Comparison of ENCODE assay signal across 18 cellular contexts in genomic region chr2:173970421-173971042, GRCh38. TPM values are rescaled to one million over a fixed set of nuclear protein-coding genes. Genes with fewer than 3 reads are reported as not detected.
DNase-seq lines count a peak whose midpoint lies in the region; ATAC-seq, FAIRE-seq and TF ChIP-seq lines count a peak whose summit lies in the region.
"Had no signal": no experiment of that assay in that cellular context is flagged by ENCODE, and none has a peak within 500 bp of the region (broad histone marks: within the 10 kb centered on the region; RNA-seq: fewer than 3 reads in every experiment).

No MANE protein-coding gene starts in this region.

- H3K4me1 Mint-ChIP-seq in Caco-2 (ENCODE audit: low read depth, unreplicated experiment), result peaks cover 41% of the 10 kb centered on the region
- peaks cover 12% of the 10 kb centered on the region for H3K4me1 Mint-ChIP-seq in neural crest cell
- peaks cover 25% of the 10 kb centered on the region for H3K4me1 Mint-ChIP-seq in progenitor cell of endocrine pancreas (ENCODE audit: low read depth)

- H2AFZ ChIP-seq in K562 (ENCODE audit: low read depth, low read length), result peak overlapping the region; percentile 49

- no peaks in the 10 kb centered on the region for H3K27me3 ChIP-seq in Caco-2 (replicated peaks; ENCODE audit: control insufficient read depth, insufficient read depth, low read length)
- no peaks in the 10 kb centered on the region for H3K27me3 ChIP-seq in K562 (ENCODE audit: control insufficient read depth in 2 of 2, insufficient read depth in 2 of 2, low read length in 2 of 2)
- H3K27me3 ChIP-seq: MG63, Peyer's patch had no signal

- H3K36me3 ChIP-seq in Caco-2 (ENCODE audit: control insufficient read depth, insufficient read depth, low read length), result no peaks in the 10 kb centered on the region
- H3K36me3 ChIP-seq in HEK293 (ENCODE audit: control insufficient read depth in 2 of 2, insufficient read depth in 1 of 2, low read length in 2 of 2), result no peaks in the 10 kb centered on the region
- H3K36me3 ChIP-seq in K562 (ENCODE audit: control insufficient read depth, insufficient read depth, low read length), result no peaks in the 10 kb centered on the region
- H3K36me3 ChIP-seq: MG63, Peyer's patch had no signal

- no peak for TF ChIP-seq EP300 in K562 (IDR thresholded peaks at IDR 0.05; ENCODE audit: low read length)

- H3K4me3 ChIP-seq in Caco-2 (ENCODE audit: low read depth, low read length), result no peak overlapping the region
- H3K4me3 ChIP-seq in HEK293 (ENCODE audit: low read depth, low read length), result no peak overlapping the region
- no peak overlapping the region for H3K4me3 ChIP-seq in K562
- H3K4me3 ChIP-seq: MG63, Peyer's patch, SK-N-MC had no signal

- H3K9me3 Mint-ChIP-seq in Caco-2 (ENCODE audit: unreplicated experiment), result no peaks in the 10 kb centered on the region
- H3K9me3 Mint-ChIP-seq in neural crest cell, result no peaks in the 10 kb centered on the region
- H3K9me3 Mint-ChIP-seq in progenitor cell of endocrine pancreas (ENCODE audit: low read depth), result no peaks in the 10 kb centered on the region

- BruUV-seq in Caco-2 (replicated peaks; lab: Mats Ljungman, UMichigan) (no TSS peak), K562 (replicated peaks; lab: Mats Ljungman, UMichigan) (no TSS peak)

- no peaks in the 10 kb centered on the region for H3K9me3 ChIP-seq in Caco-2
- H3K9me3 ChIP-seq in HEK293 (ENCODE audit: control insufficient read depth, insufficient read depth, low read depth, low read length), result no peaks in the 10 kb centered on the region
- no peaks in the 10 kb centered on the region for H3K9me3 ChIP-seq in K562 (replicated peaks; ENCODE audit: control insufficient read depth, insufficient read depth, low read depth, low read length)
- H3K9me3 ChIP-seq: MG63, Peyer's patch had no signal

- DNase-seq in Caco-2 (peak in 1 of 2 experiments; percentile 37), K562 (ENCODE audit: extremely low read depth in 1 of 4, low spot score in 3 of 4) (peak in 2 of 4 experiments; percentile 21 to 25), neural crest cell (ENCODE audit: low read depth, low spot score) (no peak), COLO829 (ENCODE audit: low spot score) (no peak), progenitor cell of endocrine pancreas (ENCODE audit: low spot score, unreplicated experiment) (no peak)
- no peak for DNase-seq in activated CD4-positive, alpha-beta T cell treated with anti-CD3 and anti-CD28 coated beads for 48 hours
- DNase-seq: Karpas-422, MG63, NCI-H1105, NCI-H1694, NCI-H2107, NCI-H2227 treated with DMSO at 0.1 percent for 48 hours, NCI-H524 treated with DMSO at 0.1 percent for 48 hours, Peyer's patch had no signal

- H3K4me3 Mint-ChIP-seq in Caco-2 (ENCODE audit: unreplicated experiment) (peak overlapping the region; percentile 10), neural crest cell (peak overlapping the region; percentile 1), progenitor cell of endocrine pancreas (ENCODE audit: low read depth) (no peak overlapping the region)

- TF ChIP-seq RAD21 in K562 (CRISPR knock-in tag; conservative IDR thresholded peaks at IDR 0.05 in 1 of 2, IDR thresholded peaks at IDR 0.05 in 1 of 2), result no peak

- POLR2A ChIA-PET in Caco-2 (lab: Charles Lee), result interaction anchor here (0.5 to 1.6 kb wide), 5 partner anchors 16 to 81 kb away, joined by 3 to 10 read pairs (median 4); no protein-coding TSS in a partner anchor
- POLR2A ChIA-PET in HEK293 (lab: Yijun Ruan, JAX), result interaction anchor here (1.1 kb wide), 1 partner anchor 10 kb away, joined by 3 read pairs; no protein-coding TSS in a partner anchor
- POLR2A ChIA-PET in K562 (lab: Yijun Ruan, JAX), result interaction anchor here (0.6 to 1.5 kb wide), 4 partner anchors 9 to 507 kb away, joined by 3 to 5 read pairs (median 4); no protein-coding TSS in a partner anchor

- in situ Hi-C loops in K562 (cut with MboI), result no loop called here

- FAIRE-seq in K562 (lab: Jason Lieb, UNC), result peak; percentile 60

- H3K9ac ChIP-seq in K562 (ENCODE audit: insufficient read depth in 1 of 2, low read depth in 2 of 2, low read length in 2 of 2), result peak overlapping the region in 1 of 2 experiments; percentile 9; a peak in 1 of 4 replicates

- no peaks in the 10 kb centered on the region for H4K20me1 ChIP-seq in K562 (replicated peaks; ENCODE audit: control insufficient read depth, insufficient read depth, low read length)

- peak overlapping the region; percentile 68 for H3K27ac Mint-ChIP-seq in Caco-2 (ENCODE audit: unreplicated experiment)
- H3K27ac Mint-ChIP-seq in neural crest cell (ENCODE audit: unreplicated experiment), result no peak overlapping the region
- H3K27ac Mint-ChIP-seq in progenitor cell of endocrine pancreas, result no peak overlapping the region

- intact Hi-C loops in Caco-2 (cut with micrococcal nuclease; ENCODE audit: unreplicated experiment), result loop anchor here (2.0 kb wide), 1 partner anchor 16 kb away; no protein-coding TSS in a partner anchor
- intact Hi-C loops in K562 (cut with micrococcal nuclease), result no loop called here

- TF ChIP-seq POLR2A in K562 (conservative IDR thresholded peaks at IDR 0.05), result no peak

- peaks cover 12% of the 10 kb centered on the region for H3K79me2 ChIP-seq in K562 (ENCODE audit: control insufficient read depth, insufficient read depth, low read length)

- peak overlapping the region; percentile 20; the same call in 1 of the 2 replicates for H3K4me2 ChIP-seq in K562 (ENCODE audit: insufficient read depth, low read length)

- no peak overlapping the region for H3K27ac ChIP-seq in HEK293 (ENCODE audit: extremely low read depth, low read depth, low read length)
- no peak overlapping the region for H3K27ac ChIP-seq in K562 (ENCODE audit: extremely low read depth, low read depth, low read length)
- H3K27ac ChIP-seq: C4-2B, Peyer's patch, SK-N-MC had no signal

- H3K27me3 Mint-ChIP-seq in Caco-2 (ENCODE audit: insufficient read depth, unreplicated experiment), result no peaks in the 10 kb centered on the region
- no peaks in the 10 kb centered on the region for H3K27me3 Mint-ChIP-seq in neural crest cell (ENCODE audit: low read depth)
- H3K27me3 Mint-ChIP-seq in progenitor cell of endocrine pancreas, result no peaks in the 10 kb centered on the region

- H3K4me1 ChIP-seq in Caco-2 (peaks cover 64% of the 10 kb centered on the region), HEK293 (ENCODE audit: control insufficient read depth, insufficient read depth, low read length) (peaks cover 4% of the 10 kb centered on the region; the same call in 1 of the 2 replicates), K562 (replicated peaks in 1 of 2; ENCODE audit: control insufficient read depth in 2 of 2, insufficient read depth in 2 of 2, low read length in 2 of 2) (peaks cover 8 to 26% of the 10 kb centered on the region in 2 experiments; a peak in 4 of 5 replicates)

- CTCF ChIA-PET in Caco-2 (lab: Charles Lee), result interaction anchor here (1.2 kb wide), 1 partner anchor 33 kb away, joined by 11 read pairs; no protein-coding TSS in a partner anchor
- CTCF ChIA-PET in HEK293 (lab: Yijun Ruan, JAX), result interaction anchor here (0.6 to 1.6 kb wide), 4 partner anchors 26 to 449 kb away, joined by 3 to 4 read pairs (median 3); no protein-coding TSS in a partner anchor
- CTCF ChIA-PET in K562 (lab: Yijun Ruan, JAX; ENCODE audit: low intra/inter-chr PET ratio), result no interaction called here

- no peaks in the 10 kb centered on the region for H3K9me1 ChIP-seq in K562 (ENCODE audit: control insufficient read depth, insufficient read depth, low read length)

- TF ChIP-seq CTCF in Caco-2 (IDR thresholded peaks at IDR 0.05; ENCODE audit: insufficient read depth in 1 of 2, low read depth in 1 of 2, low read length in 1 of 2, severe bottlenecking in 1 of 2, unreplicated experiment in 1 of 2) (no peak), HEK293 (tag by site-specific recombination; IDR thresholded peaks at IDR 0.05) (no peak), K562 (IDR thresholded peaks at IDR 0.05 in 2 of 3, conservative IDR thresholded peaks at IDR 0.05 in 1 of 3; ENCODE audit: insufficient read depth in 2 of 3, low read depth in 1 of 3, low read length in 3 of 3) (no peak), neural crest cell (conservative IDR thresholded peaks at IDR 0.05) (no peak), progenitor cell of endocrine pancreas (IDR thresholded peaks at IDR 0.05; ENCODE audit: unreplicated experiment) (no peak)

- peaks cover 11% of the 10 kb centered on the region for H3K36me3 Mint-ChIP-seq in Caco-2 (ENCODE audit: insufficient read depth, unreplicated experiment)
- no peaks in the 10 kb centered on the region for H3K36me3 Mint-ChIP-seq in neural crest cell (ENCODE audit: low read depth)
- H3K36me3 Mint-ChIP-seq in progenitor cell of endocrine pancreas (ENCODE audit: insufficient read depth), result no peaks in the 10 kb centered on the region

- peak; percentile 35; the same call in 2 of the 3 replicates for ATAC-seq in K562
- ATAC-seq: Right ventricle myocardium inferior had no signal

TF ChIP-seq in K562, 482 proteins besides CTCF, POLR2A, EP300 and RAD21 (continues in another document):
- TF ChIP-seq RBM17 (IDR thresholded peaks at IDR 0.05; ENCODE audit: borderline replicate concordance, low read depth, low read length) (no peak), SIN3A (IDR thresholded peaks at IDR 0.05; ENCODE audit: borderline replicate concordance in 2 of 2, control insufficient read depth in 1 of 2, low read depth in 2 of 2, low read length in 2 of 2) (no peak)

RNA-seq across cellular contexts. Expression of gene SP3, which starts 5.4 kb away (rescaled TPM):
- total RNA-seq in Caco-2 (2022), result 108 and 111 TPM in 2 replicates
- 73.5 and 177 TPM in 2 replicates for total RNA-seq in K562 (2011; cell fraction: chromatin; rRNA removed; ENCODE audit: low replicate concordance)
- total RNA-seq in K562 (2011; cell fraction: nucleolus; rRNA removed), result 36.0 and 43.8 TPM in 2 replicates
- 64.0 and 89.2 TPM in 2 replicates for total RNA-seq in K562 (2011; cell fraction: nucleoplasm; rRNA removed)
- 75.2 and 83.9 TPM in 2 replicates for total RNA-seq in K562 (2014; rRNA removed)
- total RNA-seq in K562 (2014; rRNA removed; fragmentation: Illumina TruSeq; extraction: Trizol), result 86.6 and 101 TPM in 2 replicates
- total RNA-seq in K562 (2015; rRNA removed; fragmentation: Illumina TruSeq; extraction: Trizol), result 102 and 106 TPM in 2 replicates
- total RNA-seq in K562 (2021), result 73.5 and 74.9 TPM in 2 replicates
- 76.6 and 89.7 TPM in 2 replicates for polyA plus RNA-seq in K562 (2011; rRNA removed)
- polyA plus RNA-seq in K562 (2011; cell fraction: cytosol; rRNA removed), result 30.9 and 42.5 TPM in 2 replicates
- 55.4 and 76.5 TPM in 2 replicates for polyA plus RNA-seq in K562 (2011; cell fraction: nucleus; rRNA removed)
- 26.4 and 29.5 TPM in 2 replicates for polyA plus RNA-seq in K562 (2012)
- 61.2 and 64.1 TPM in 2 replicates for polyA plus RNA-seq in K562 (2014; fragmentation: Illumina TruSeq; extraction: Trizol)
- 10 to 100 TPM; 12.0 to 13.1 TPM for polyA plus RNA-seq in K562 (2014; fragmentation: Nextera tagmentation; extraction: Ambion mirVana)
- 35.7 and 39.3 TPM in 2 replicates for polyA plus RNA-seq in K562 (2014; rRNA removed)
- 171 and 198 TPM in 2 replicates for polyA minus RNA-seq in K562 (2011; rRNA and poly(A)+ RNA removed)
- 52.7 and 58.2 TPM in 2 replicates for polyA minus RNA-seq in K562 (2011; cell fraction: cytosol; rRNA and poly(A)+ RNA removed)
- polyA minus RNA-seq in K562 (2011; cell fraction: nucleus; rRNA and poly(A)+ RNA removed), result 76.1 and 128 TPM in 2 replicates
- total RNA-seq in neural crest cell, result 99.5 and 105 TPM in 2 replicates
- 93.8 and 96.9 TPM in 2 replicates for total RNA-seq in progenitor cell of endocrine pancreas
